31 cellular contexts compared by ENCODE assay signal in the genomic region with DNA sequence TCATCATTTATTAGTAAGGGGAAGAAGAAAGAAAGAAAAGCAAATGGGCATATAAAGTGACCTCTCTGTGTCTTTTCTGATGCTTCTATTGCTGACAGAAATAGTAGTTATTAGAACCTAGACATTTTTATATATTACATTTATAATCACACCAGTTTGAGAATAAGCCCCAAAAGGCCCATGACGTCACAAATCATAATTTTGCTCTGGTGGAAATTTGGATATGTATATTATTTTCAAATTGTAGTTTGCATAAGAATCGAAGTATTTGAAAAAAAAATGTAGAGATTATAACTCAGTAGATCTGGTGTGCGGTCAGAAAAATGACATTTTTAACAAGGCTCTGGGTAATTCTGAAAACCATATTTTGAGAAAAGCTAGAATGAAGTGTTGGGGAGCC.
DNase-seq lines count a peak whose midpoint lies in the region; ATAC-seq, FAIRE-seq and TF ChIP-seq lines count a peak whose summit lies in the region.
"Had no signal": no experiment of that assay in that cellular context is flagged by ENCODE, and none has a peak within 500 bp of the region (broad histone marks: within the 10 kb centered on the region; RNA-seq: fewer than 3 reads in every experiment).

No MANE protein-coding gene starts in this region.

- H3K4me2 ChIP-seq in HepG2 (ENCODE audit: low read depth, low read length) (no peak overlapping the region), Karpas-422 (ENCODE audit: low read depth, low read length, poor library complexity, severe bottlenecking) (no peak overlapping the region)
- H3K4me2 ChIP-seq: A549, BLaER1 had no signal

- H3K36me3 ChIP-seq in HepG2 (replicated peaks in 1 of 2; ENCODE audit: control insufficient read depth in 1 of 2, insufficient read depth in 2 of 2, low read length in 2 of 2) (no peaks in the 10 kb centered on the region), right lobe of liver (no peaks in the 10 kb centered on the region), Karpas-422 (ENCODE audit: insufficient read depth, low read length) (no peaks in the 10 kb centered on the region)
- H3K36me3 ChIP-seq: BE2C; BLaER1; BLaER1 treated with 17β-estradiol and CSF1 and Interleukin-3, amounts not matched to agents 10 nM and 100 nM had no signal

- H3K9me3 ChIP-seq in HepG2 (ENCODE audit: low read length), result no peaks in the 10 kb centered on the region
- no peaks in the 10 kb centered on the region for H3K9me3 ChIP-seq in right lobe of liver
- H3K9me3 ChIP-seq in Karpas-422 (ENCODE audit: low read length), result no peaks in the 10 kb centered on the region
- H3K9me3 ChIP-seq: A549, BE2C, Caco-2 had no signal

- no peaks in the 10 kb centered on the region for H3K27me3 ChIP-seq in HepG2 (ENCODE audit: control insufficient read depth in 1 of 2, insufficient read depth in 2 of 2, low read length in 2 of 2)
- no peaks in the 10 kb centered on the region for H3K27me3 ChIP-seq in right lobe of liver
- no peaks in the 10 kb centered on the region for H3K27me3 ChIP-seq in Karpas-422 (ENCODE audit: low read length)
- H3K27me3 ChIP-seq: BE2C; BLaER1; BLaER1 treated with 17β-estradiol and CSF1 and Interleukin-3, amounts not matched to agents 10 nM and 100 nM had no signal

- ATAC-seq in HepG2 (no peak), right lobe of liver (no peak), GM21619 (IDR thresholded peaks at IDR 0.05; ENCODE audit: unreplicated experiment) (no peak)
- ATAC-seq: A549; CD8-positive, alpha-beta T cell had no signal

- H3K27ac ChIP-seq in HepG2 (ENCODE audit: extremely low read length, insufficient read depth, low read length), result no peak overlapping the region
- H3K27ac ChIP-seq in right lobe of liver, result no peak overlapping the region
- H3K27ac ChIP-seq in Karpas-422 (ENCODE audit: low read length), result no peak overlapping the region
- H3K27ac ChIP-seq: 22Rv1; A549; BLaER1; BLaER1 treated with 17β-estradiol and CSF1 and Interleukin-3, amounts not matched to agents 10 nM and 100 nM; C4-2B had no signal

- POLR2A ChIA-PET in HepG2 (lab: Yijun Ruan, JAX), result no interaction called here

- BruUV-seq in HepG2 (replicated peaks; lab: Mats Ljungman, UMichigan), result no TSS peak

- H3K4me3 ChIP-seq in HepG2 (replicated peaks in 1 of 3; ENCODE audit: insufficient read depth in 1 of 3, low read depth in 2 of 3, low read length in 3 of 3), result no peak overlapping the region
- H3K4me3 ChIP-seq in right lobe of liver, result no peak overlapping the region
- no peak overlapping the region for H3K4me3 ChIP-seq in Karpas-422 (ENCODE audit: low read length)
- H3K4me3 ChIP-seq: A549; BLaER1; BLaER1 treated with 17β-estradiol and CSF1 and Interleukin-3, amounts not matched to agents 10 nM and 100 nM had no signal

- no peak for TF ChIP-seq CTCF in HepG2 (CRISPR knock-in tag; IDR thresholded peaks at IDR 0.05)
- no peak for TF ChIP-seq CTCF in right lobe of liver (IDR thresholded peaks at IDR 0.05)

- no peak overlapping the region for H2AFZ ChIP-seq in HepG2 (ENCODE audit: low read length)
- no peak overlapping the region for H2AFZ ChIP-seq in Karpas-422 (ENCODE audit: low read length)

- in situ Hi-C loops in HepG2 (cut with HindIII; ENCODE audit: extremely low pct_ligation_motif_present, low pct_unique_long_range_greater_than_20kb), result no loop called here

- DNase-seq in HepG2 (ENCODE audit: low spot score) (no peak), right lobe of liver (no peak), Karpas-422 (peak; percentile 25)
- DNase-seq: 8988T; ACHN; AML-193; BE2C; C1 segment of cervical spinal cord; Caco-2; Calu3; CD4-positive, alpha-beta memory T cell; CD4-positive, alpha-beta T cell; CD4-positive, CD25-positive, alpha-beta regulatory T cell; CD8-positive, alpha-beta memory T cell; CD8-positive, alpha-beta T cell; COR-L47; DMS 273 treated with DMSO at 0.1 percent for 48 hours; DMS153; DMS53; DMS79; DMS79 treated with DMSO at 0.1 percent for 48 hours; DND-41; EL had no signal

- WGBS in HepG2 (ENCODE audit: low lambda C conversion rate), result 17% methylated on average over 3 of the region's 3 CpGs
- 51% methylated on average over 3 of the region's 3 CpGs for WGBS in right lobe of liver (ENCODE audit: insufficient coverage, low coverage, low lambda C conversion rate, missing lambda C conversion rate)

- H3K9ac ChIP-seq in HepG2 (ENCODE audit: insufficient read depth, low read depth, low read length) (no peak overlapping the region), Karpas-422 (ENCODE audit: low read length) (no peak overlapping the region)
- H3K9ac ChIP-seq: BLaER1; BLaER1 treated with 17β-estradiol and CSF1 and Interleukin-3, amounts not matched to agents 10 nM and 100 nM had no signal

- no peaks in the 10 kb centered on the region for H3K9me2 ChIP-seq in Karpas-422 (replicated peaks; ENCODE audit: insufficient read depth, low read length)

- TF ChIP-seq EP300 in HepG2 (IDR thresholded peaks at IDR 0.05; ENCODE audit: low read depth in 2 of 2, low read length in 2 of 2) (no peak), HepG2 (CRISPR knock-in tag; IDR thresholded peaks at IDR 0.05; ENCODE audit: borderline replicate concordance) (no peak)

- intact Hi-C loops in HepG2 (cut with micrococcal nuclease; ENCODE audit: unreplicated experiment) (no loop called here), right lobe of liver (cut with DNase I) (no loop called here)

- no peaks in the 10 kb centered on the region for H3K4me1 ChIP-seq in HepG2 (ENCODE audit: insufficient read depth, low read length)
- H3K4me1 ChIP-seq in right lobe of liver, result no peaks in the 10 kb centered on the region
- H3K4me1 ChIP-seq in Karpas-422 (ENCODE audit: low read length), result no peaks in the 10 kb centered on the region
- H3K4me1 ChIP-seq: A549, BE2C, BLaER1, Caco-2 had no signal

- FAIRE-seq in HepG2 (lab: Jason Lieb, UNC), result no peak
- FAIRE-seq: A204.1, A549, D721Med had no signal

- H3K79me2 ChIP-seq in HepG2 (ENCODE audit: insufficient read depth, low read length), result no peaks in the 10 kb centered on the region
- H3K79me2 ChIP-seq in Karpas-422 (ENCODE audit: low read length), result no peaks in the 10 kb centered on the region

- TF ChIP-seq POLR2A in HepG2 (IDR thresholded peaks at IDR 0.05; ENCODE audit: insufficient read depth in 1 of 2, low read depth in 2 of 2, low read length in 2 of 2), result no peak
- no peak for TF ChIP-seq POLR2A in right lobe of liver (IDR thresholded peaks at IDR 0.05)

- H4K20me1 ChIP-seq in HepG2 (ENCODE audit: insufficient read depth, low read length) (no peaks in the 10 kb centered on the region), Karpas-422 (ENCODE audit: insufficient read depth, low read depth, low read length) (no peaks in the 10 kb centered on the region)
- H4K20me1 ChIP-seq: BLaER1; BLaER1 treated with 17β-estradiol and CSF1 and Interleukin-3, amounts not matched to agents 10 nM and 100 nM had no signal

- CTCF ChIA-PET in HepG2 (lab: Yijun Ruan, JAX; ENCODE audit: low intra/inter-chr PET ratio, low total read pairs), result no interaction called here

- no peak for TF ChIP-seq RAD21 in HepG2 (CRISPR knock-in tag; IDR thresholded peaks at IDR 0.05)

TF ChIP-seq in HepG2, 621 proteins besides CTCF, POLR2A, EP300 and RAD21:
- TF ChIP-seq ATF7 (IDR thresholded peaks at IDR 0.05) (peak; percentile 84), ATF7 (CRISPR knock-in tag; IDR thresholded peaks at IDR 0.05) (no peak), CREB1 (IDR thresholded peaks at IDR 0.05) (peak; percentile 93), CREB1 (CRISPR knock-in tag; IDR thresholded peaks at IDR 0.05) (no peak)
- TF ChIP-seq, protein P1, sequence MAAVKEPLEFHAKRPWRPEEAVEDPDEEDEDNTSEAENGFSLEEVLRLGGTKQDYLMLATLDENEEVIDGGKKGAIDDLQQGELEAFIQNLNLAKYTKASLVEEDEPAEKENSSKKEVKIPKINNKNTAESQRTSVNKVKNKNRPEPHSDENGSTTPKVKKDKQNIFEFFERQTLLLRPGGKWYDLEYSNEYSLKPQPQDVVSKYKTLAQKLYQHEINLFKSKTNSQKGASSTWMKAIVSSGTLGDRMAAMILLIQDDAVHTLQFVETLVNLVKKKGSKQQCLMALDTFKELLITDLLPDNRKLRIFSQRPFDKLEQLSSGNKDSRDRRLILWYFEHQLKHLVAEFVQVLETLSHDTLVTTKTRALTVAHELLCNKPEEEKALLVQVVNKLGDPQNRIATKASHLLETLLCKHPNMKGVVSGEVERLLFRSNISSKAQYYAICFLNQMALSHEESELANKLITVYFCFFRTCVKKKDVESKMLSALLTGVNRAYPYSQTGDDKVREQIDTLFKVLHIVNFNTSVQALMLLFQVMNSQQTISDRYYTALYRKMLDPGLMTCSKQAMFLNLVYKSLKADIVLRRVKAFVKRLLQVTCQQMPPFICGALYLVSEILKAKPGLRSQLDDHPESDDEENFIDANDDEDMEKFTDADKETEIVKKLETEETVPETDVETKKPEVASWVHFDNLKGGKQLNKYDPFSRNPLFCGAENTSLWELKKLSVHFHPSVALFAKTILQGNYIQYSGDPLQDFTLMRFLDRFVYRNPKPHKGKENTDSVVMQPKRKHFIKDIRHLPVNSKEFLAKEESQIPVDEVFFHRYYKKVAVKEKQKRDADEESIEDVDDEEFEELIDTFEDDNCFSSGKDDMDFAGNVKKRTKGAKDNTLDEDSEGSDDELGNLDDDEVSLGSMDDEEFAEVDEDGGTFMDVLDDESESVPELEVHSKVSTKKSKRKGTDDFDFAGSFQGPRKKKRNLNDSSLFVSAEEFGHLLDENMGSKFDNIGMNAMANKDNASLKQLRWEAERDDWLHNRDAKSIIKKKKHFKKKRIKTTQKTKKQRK (IDR thresholded peaks at IDR 0.05; ENCODE audit: low read length), result no peak
